16 cellular contexts compared by ENCODE assay signal in the genomic region with DNA sequence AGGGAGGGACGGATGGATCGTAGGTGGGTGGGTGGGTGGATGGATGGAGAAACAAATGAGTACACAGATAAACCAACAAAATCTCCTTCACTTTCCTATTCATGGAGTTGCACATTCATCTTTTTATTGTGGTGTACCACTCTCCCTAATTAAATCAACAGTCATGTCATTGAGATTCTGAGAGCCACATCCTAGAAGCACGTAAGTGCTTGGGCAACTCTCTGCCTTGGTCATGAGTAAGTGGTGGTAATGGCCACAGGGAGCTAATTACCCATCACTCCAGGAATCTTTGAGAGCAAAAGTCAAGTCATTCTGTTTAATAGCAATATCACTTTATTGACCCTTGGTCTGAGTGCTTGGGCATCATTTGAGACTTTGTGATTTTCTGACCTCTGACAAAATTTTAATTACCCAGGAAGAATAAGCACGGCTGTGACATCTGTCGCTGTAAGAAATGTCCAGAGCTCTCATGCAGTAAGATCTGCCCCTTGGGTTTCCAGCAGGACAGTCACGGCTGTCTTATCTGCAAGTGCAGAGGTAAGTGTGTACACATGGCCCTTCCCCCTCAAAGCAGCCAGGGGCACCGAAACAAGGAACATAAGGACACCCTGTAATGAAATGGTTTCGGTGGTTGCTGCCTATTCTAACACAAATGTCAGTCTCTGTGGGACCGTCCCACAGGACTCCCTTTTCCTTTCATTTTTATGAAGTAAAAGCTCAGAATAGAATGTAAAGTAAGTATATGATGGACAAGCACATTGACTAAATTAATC.
DNase-seq lines count a peak whose midpoint lies in the region; ATAC-seq, FAIRE-seq and TF ChIP-seq lines count a peak whose summit lies in the region.
"Had no signal": no experiment of that assay in that cellular context is flagged by ENCODE, and none has a peak within 500 bp of the region (broad histone marks: within the 10 kb centered on the region; RNA-seq: fewer than 3 reads in every experiment).

No MANE protein-coding gene starts in this region.

- H3K4me1 Mint-ChIP-seq in stimulated activated naive CD8-positive, alpha-beta T cell treated with anti-CD3 and anti-CD28 coated beads, Interleukin-15, amount 100 ng/mL, for 72 hours = peaks cover 4% of the 10 kb centered on the region
- H3K4me1 Mint-ChIP-seq: CD14-positive monocyte, memory B cell had no signal

- FAIRE-seq in D721Med (lab: Jason Lieb, UNC) (no peak), HTR-8/SVneo (lab: Jason Lieb, UNC) (no peak)

- H3K27ac Mint-ChIP-seq in stimulated activated naive CD8-positive, alpha-beta T cell treated with anti-CD3 and anti-CD28 coated beads, Interleukin-15, amount 100 ng/mL, for 72 hours = no peak overlapping the region
- H3K27ac Mint-ChIP-seq: CD14-positive monocyte; memory B cell; stimulated activated naive CD8-positive, alpha-beta T cell treated with anti-CD3 and anti-CD28 coated beads, Interleukin-15, Interleukin-2, amounts not matched to agents 100 ng/mL and 50 ng/mL, for 24 hours had no signal

- ATAC-seq in GM21390 (IDR thresholded peaks at IDR 0.05; ENCODE audit: unreplicated experiment) (peak; percentile 50), left colon (peak; percentile 17), HG03175 (IDR thresholded peaks at IDR 0.05; ENCODE audit: unreplicated experiment) (no peak)
- no peak for ATAC-seq in stimulated activated naive CD8-positive, alpha-beta T cell treated with anti-CD3 and anti-CD28 coated beads, Interleukin-15, amount 100 ng/mL, for 72 hours

- intact Hi-C loops in left colon (cut with DNase I, micrococcal nuclease) = no loop called here

- no peaks in the 10 kb centered on the region for H3K27me3 Mint-ChIP-seq in stimulated activated naive CD8-positive, alpha-beta T cell treated with anti-CD3 and anti-CD28 coated beads, Interleukin-15, amount 100 ng/mL, for 72 hours
- H3K27me3 Mint-ChIP-seq: memory B cell; stimulated activated naive CD8-positive, alpha-beta T cell treated with anti-CD3 and anti-CD28 coated beads, Interleukin-15, Interleukin-2, amounts not matched to agents 100 ng/mL and 50 ng/mL, for 24 hours had no signal

- H3K4me3 Mint-ChIP-seq in stimulated activated naive CD8-positive, alpha-beta T cell treated with anti-CD3 and anti-CD28 coated beads, Interleukin-15, amount 100 ng/mL, for 72 hours = no peak overlapping the region
- H3K4me3 Mint-ChIP-seq: CD14-positive monocyte; memory B cell; stimulated activated naive CD8-positive, alpha-beta T cell treated with anti-CD3 and anti-CD28 coated beads, Interleukin-15, Interleukin-2, amounts not matched to agents 100 ng/mL and 50 ng/mL, for 24 hours had no signal

- peak; percentile 18 for DNase-seq in ELR (ENCODE audit: low read depth)
- peak; percentile 65 for DNase-seq in M059J (ENCODE audit: low read depth)
- no peak for DNase-seq in left colon
- DNase-seq in stimulated activated naive CD8-positive, alpha-beta T cell treated with anti-CD3 and anti-CD28 coated beads, Interleukin-15, amount 100 ng/mL, for 72 hours = no peak
- no peak for DNase-seq in D721Med (ENCODE audit: insufficient read length, low spot score)
- DNase-seq in HTR-8/SVneo (ENCODE audit: insufficient read length, low spot score) = no peak
- DNase-seq: activated CD4-positive, CD25-positive, alpha-beta regulatory T cell treated with anti-CD3 and anti-CD28 coated beads, Interleukin-2, amount 50 U/mL, for 72 hours; central memory CD4-positive, alpha-beta T cell; NCI-H1105; NK-92 treated with Interleukin-12 subunit alpha and Interleukin-12 subunit beta, amount 100 ng/mL, for 24 hours; stimulated activated CD4-positive, alpha-beta T cell treated with anti-CD3 and anti-CD28 coated beads, Interleukin-2, amount 100 ng/mL, for 24 hours had no signal

- no peak for TF ChIP-seq CTCF in D721Med (IDR thresholded peaks at IDR 0.05; ENCODE audit: insufficient read depth, missing control alignments)

- no peaks in the 10 kb centered on the region for H3K9me3 Mint-ChIP-seq in stimulated activated naive CD8-positive, alpha-beta T cell treated with anti-CD3 and anti-CD28 coated beads, Interleukin-15, amount 100 ng/mL, for 72 hours
- H3K9me3 Mint-ChIP-seq: CD14-positive monocyte; memory B cell; stimulated activated naive CD8-positive, alpha-beta T cell treated with anti-CD3 and anti-CD28 coated beads, Interleukin-15, Interleukin-2, amounts not matched to agents 100 ng/mL and 50 ng/mL, for 24 hours had no signal

Comparison
In these comparisons a context has a peak if more than half of its experiments do, and no peak if none do; other contexts are left out.
1. DNase-seq: peak in ELR (single experiment) and M059J (single experiment); none in left colon (0 of 2), stimulated activated naive CD8-positive, alpha-beta T cell treated with anti-CD3 and anti-CD28 coated beads, Interleukin-15, amount 100 ng/mL, for 72 hours (0 of 2), D721Med (single experiment) and HTR-8/SVneo (single experiment).
2. ATAC-seq: peak in GM21390 (single experiment) and left colon (single experiment); none in stimulated activated naive CD8-positive, alpha-beta T cell treated with anti-CD3 and anti-CD28 coated beads, Interleukin-15, amount 100 ng/mL, for 72 hours (single experiment) and HG03175 (single experiment).